ENCODE assay signal across 16 cellular contexts in genomic region chr4:15547392-15547791, GRCh38.
DNase-seq lines count a peak whose midpoint lies in the region; ATAC-seq and TF ChIP-seq lines count a peak whose summit lies in the region.
"Had no signal": no experiment of that assay in that cellular context is flagged by ENCODE, and none has a peak within 500 bp of the region (broad histone marks: within the 10 kb centered on the region; RNA-seq: fewer than 3 reads in every experiment).

No MANE protein-coding gene starts in this region.

- no peaks in the 10 kb centered on the region for H3K9me3 Mint-ChIP-seq in activated naive CD4-positive, alpha-beta T cell treated with anti-CD3 and anti-CD28 coated beads, Interleukin-2, amount 50 U/mL, for 24 hours
- H3K9me3 Mint-ChIP-seq in activated CD8-positive, alpha-beta T cell treated with anti-CD3 and anti-CD28 coated beads for 36 hours = no peaks in the 10 kb centered on the region
- H3K9me3 Mint-ChIP-seq: nephron had no signal

- no peak overlapping the region for H3K4me3 ChIP-seq in upper lobe of right lung
- H3K4me3 ChIP-seq: breast epithelium, stomach had no signal

- H3K4me1 ChIP-seq in upper lobe of right lung = peaks cover 4% of the 10 kb centered on the region
- H3K4me1 ChIP-seq: breast epithelium had no signal

- H3K4me1 Mint-ChIP-seq in activated naive CD4-positive, alpha-beta T cell treated with anti-CD3 and anti-CD28 coated beads, Interleukin-2, amount 50 U/mL, for 24 hours = peaks cover 15% of the 10 kb centered on the region
- H3K4me1 Mint-ChIP-seq in activated CD8-positive, alpha-beta T cell treated with anti-CD3 and anti-CD28 coated beads for 36 hours (ENCODE audit: low read depth) = peaks cover 6% of the 10 kb centered on the region
- H3K4me1 Mint-ChIP-seq: nephron had no signal

- no peak for TF ChIP-seq CTCF in activated CD8-positive, alpha-beta T cell treated with anti-CD3 and anti-CD28 coated beads for 36 hours (IDR thresholded peaks at IDR 0.05)
- no peak for TF ChIP-seq CTCF in upper lobe of right lung (IDR thresholded peaks at IDR 0.05)

- H3K36me3 ChIP-seq in upper lobe of right lung = peaks cover 3% of the 10 kb centered on the region

- POLR2A ChIA-PET in activated CD8-positive, alpha-beta T cell treated with anti-CD3 and anti-CD28 coated beads for 36 hours (lab: Charles Lee) = no interaction called here

- no peaks in the 10 kb centered on the region for H3K27me3 Mint-ChIP-seq in activated naive CD4-positive, alpha-beta T cell treated with anti-CD3 and anti-CD28 coated beads, Interleukin-2, amount 50 U/mL, for 24 hours
- no peaks in the 10 kb centered on the region for H3K27me3 Mint-ChIP-seq in activated CD8-positive, alpha-beta T cell treated with anti-CD3 and anti-CD28 coated beads for 36 hours

- intact Hi-C loops in activated CD8-positive, alpha-beta T cell treated with anti-CD3 and anti-CD28 coated beads for 36 hours (cut with micrococcal nuclease) = no loop called here
- intact Hi-C loops in upper lobe of right lung (cut with DNase I) = no loop called here

- peak; percentile 50 for ATAC-seq in HG03139 (IDR thresholded peaks at IDR 0.05; ENCODE audit: unreplicated experiment)
- peak; percentile 70 for ATAC-seq in activated CD8-positive, alpha-beta T cell treated with anti-CD3 and anti-CD28 coated beads for 36 hours
- ATAC-seq in upper lobe of right lung = peak; percentile 17
- ATAC-seq in GM18498 (IDR thresholded peaks at IDR 0.05; ENCODE audit: unreplicated experiment) = no peak
- ATAC-seq: heart right ventricle, sciatic nerve had no signal

- H3K9me3 ChIP-seq in upper lobe of right lung = no peaks in the 10 kb centered on the region
- H3K9me3 ChIP-seq: breast epithelium, heart right ventricle, stomach had no signal

- peak overlapping the region; percentile 6 for H3K4me3 Mint-ChIP-seq in activated naive CD4-positive, alpha-beta T cell treated with anti-CD3 and anti-CD28 coated beads, Interleukin-2, amount 50 U/mL, for 24 hours
- peak overlapping the region; percentile 13 for H3K4me3 Mint-ChIP-seq in activated CD8-positive, alpha-beta T cell treated with anti-CD3 and anti-CD28 coated beads for 36 hours
- H3K4me3 Mint-ChIP-seq: nephron had no signal

- CTCF ChIA-PET in activated CD8-positive, alpha-beta T cell treated with anti-CD3 and anti-CD28 coated beads for 36 hours (lab: Charles Lee) = no interaction called here

- H3K36me3 Mint-ChIP-seq in activated naive CD4-positive, alpha-beta T cell treated with anti-CD3 and anti-CD28 coated beads, Interleukin-2, amount 50 U/mL, for 24 hours = peaks cover 6% of the 10 kb centered on the region
- H3K36me3 Mint-ChIP-seq in activated CD8-positive, alpha-beta T cell treated with anti-CD3 and anti-CD28 coated beads for 36 hours (ENCODE audit: low read depth) = no peaks in the 10 kb centered on the region

- no peak overlapping the region for H3K27ac ChIP-seq in upper lobe of right lung
- H3K27ac ChIP-seq: breast epithelium, heart right ventricle, stomach had no signal

- H3K27me3 ChIP-seq in upper lobe of right lung = no peaks in the 10 kb centered on the region
- H3K27me3 ChIP-seq: breast epithelium, heart right ventricle, stomach had no signal

- TF ChIP-seq POLR2A in erythroblast (IDR thresholded peaks at IDR 0.05; ENCODE audit: low read length) = no peak

- no peak overlapping the region for H3K27ac Mint-ChIP-seq in activated naive CD4-positive, alpha-beta T cell treated with anti-CD3 and anti-CD28 coated beads, Interleukin-2, amount 50 U/mL, for 24 hours
- no peak overlapping the region for H3K27ac Mint-ChIP-seq in activated CD8-positive, alpha-beta T cell treated with anti-CD3 and anti-CD28 coated beads for 36 hours
- H3K27ac Mint-ChIP-seq: nephron had no signal

- no peak for DNase-seq in activated naive CD4-positive, alpha-beta T cell treated with anti-CD3 and anti-CD28 coated beads, Interleukin-2, amount 50 U/mL, for 16 hours
- peak; percentile 25 for DNase-seq in activated CD8-positive, alpha-beta T cell treated with anti-CD3 and anti-CD28 coated beads for 36 hours
- DNase-seq in upper lobe of right lung (no peak), SKM-1 treated with dmso at 0.1 percent for 144 hours (lab: John Stamatoyannopoulos, UW; ENCODE audit: unreplicated experiment) (no peak), erythroblast (lab: John Stamatoyannopoulos, UW) (no peak)
- DNase-seq: activated CD8-positive, alpha-beta memory T cell treated with anti-CD3 and anti-CD28 coated beads, Interleukin-2, amount 50 U/mL, for 48 hours; heart right ventricle; NCI-H1436; NCI-H524; stomach had no signal
